Comparison of ENCODE assay signal across 2 cellular contexts in genomic region chr7:148623586-148624282, GRCh38.
TF ChIP-seq lines count a peak whose summit lies in the region.

No MANE protein-coding gene starts in this region.

TF ChIP-seq in HepG2, 621 proteins besides CTCF, POLR2A, EP300 and RAD21 (continued from another document):
- TF ChIP-seq THAP7 (CRISPR knock-in tag; IDR thresholded peaks at IDR 0.05) (no peak), HIVEP1 (CRISPR knock-in tag; IDR thresholded peaks at IDR 0.05) (no peak), IKZF4 (CRISPR knock-in tag; IDR thresholded peaks at IDR 0.05; ENCODE audit: borderline replicate concordance, low read depth, not compliant biosample characterization) (no peak), TMF1 (CRISPR knock-in tag; IDR thresholded peaks at IDR 0.05; ENCODE audit: low read depth) (no peak)
- TF ChIP-seq, protein P1, sequence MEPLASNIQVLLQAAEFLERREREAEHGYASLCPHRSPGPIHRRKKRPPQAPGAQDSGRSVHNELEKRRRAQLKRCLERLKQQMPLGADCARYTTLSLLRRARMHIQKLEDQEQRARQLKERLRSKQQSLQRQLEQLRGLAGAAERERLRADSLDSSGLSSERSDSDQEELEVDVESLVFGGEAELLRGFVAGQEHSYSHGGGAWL (CRISPR knock-in tag; IDR thresholded peaks at IDR 0.05), result no peak

TF ChIP-seq in SK-N-SH treated with all-trans-retinoic acid at 6 μM for 48 hours, 23 proteins besides CTCF, POLR2A, EP300 and RAD21 (continued from another document):
- TF ChIP-seq ZNF565 (CRISPR knock-in tag; conservative IDR thresholded peaks at IDR 0.05; ENCODE audit: low read depth), result no peak
- no peak for TF ChIP-seq ZC3H10 (CRISPR knock-in tag; IDR thresholded peaks at IDR 0.05)
- no peak for TF ChIP-seq POU6F1 (CRISPR knock-in tag; IDR thresholded peaks at IDR 0.05; ENCODE audit: borderline replicate concordance, low read depth)
- TF ChIP-seq CSDC2 (CRISPR knock-in tag; IDR thresholded peaks at IDR 0.05), result no peak
- no peak for TF ChIP-seq ISL1 (CRISPR knock-in tag; IDR thresholded peaks at IDR 0.05)
- TF ChIP-seq BACH2 (CRISPR knock-in tag; IDR thresholded peaks at IDR 0.05; ENCODE audit: borderline replicate concordance), result no peak
